ENCODE assay signal across 10 cellular contexts in the genomic region with DNA sequence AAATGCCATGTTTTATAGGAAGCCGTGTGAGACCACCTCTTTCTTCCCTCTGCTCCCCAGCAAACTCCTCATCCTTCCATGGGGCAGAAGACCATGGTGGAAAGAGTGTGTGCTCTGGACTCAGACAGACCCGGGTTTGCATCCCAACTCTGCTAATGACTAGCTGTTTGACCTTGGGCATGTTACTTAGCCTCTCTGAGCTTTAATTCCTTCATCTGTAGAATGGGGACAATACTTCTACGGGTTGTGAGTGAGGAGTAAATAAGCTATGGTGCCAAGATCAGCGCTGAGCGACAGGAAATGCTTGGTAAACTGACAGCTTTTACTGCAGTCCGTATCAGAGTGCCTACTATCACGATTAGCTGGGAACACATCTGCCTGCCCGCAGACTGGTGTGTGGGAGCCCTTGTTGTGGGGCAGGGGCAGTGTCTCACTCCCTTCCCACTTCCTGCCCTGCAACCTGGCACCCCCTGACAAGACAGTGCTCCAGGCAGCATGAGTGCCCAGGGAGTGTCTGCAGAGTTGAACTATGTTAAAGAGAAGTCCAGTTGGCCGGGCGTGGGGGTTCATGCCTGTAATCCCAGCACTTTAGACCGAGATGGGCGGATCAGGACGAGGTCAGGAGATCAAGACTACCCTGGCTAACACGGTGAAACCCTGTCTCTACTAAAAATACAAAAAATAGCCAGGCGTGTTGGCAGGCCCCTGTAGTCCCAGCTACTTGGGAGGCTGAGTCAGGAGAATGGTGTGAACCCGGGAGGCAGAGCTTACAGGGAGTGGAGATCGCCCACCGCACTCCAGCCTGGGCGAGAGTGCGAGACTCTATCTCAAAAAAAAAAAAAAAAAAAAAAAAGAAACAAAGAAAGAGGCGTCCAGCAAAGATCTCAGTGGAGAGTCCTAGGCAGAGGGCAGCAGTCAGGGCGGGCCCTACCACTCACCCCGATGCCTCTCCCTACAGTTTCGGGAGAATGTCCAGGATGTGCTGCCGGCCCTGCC. TPM values are rescaled to one million over a fixed set of nuclear protein-coding genes. Genes with fewer than 3 reads are reported as not detected.
DNase-seq lines count a peak whose midpoint lies in the region; TF ChIP-seq lines count a peak whose summit lies in the region.
"Had no signal": no experiment of that assay in that cellular context is flagged by ENCODE, and none has a peak within 500 bp of the region (broad histone marks: within the 10 kb centered on the region; RNA-seq: fewer than 3 reads in every experiment).

No MANE protein-coding gene starts in this region.

- H3K36me3 Mint-ChIP-seq in Caco-2 (ENCODE audit: insufficient read depth, unreplicated experiment) (peaks cover 13% of the 10 kb centered on the region), chondrocyte (ENCODE audit: low read depth) (no peaks in the 10 kb centered on the region), neural progenitor cell (no peaks in the 10 kb centered on the region)

- H3K9me2 ChIP-seq in PC-9 (ENCODE audit: insufficient read depth): no peaks in the 10 kb centered on the region

- H3K4me1 Mint-ChIP-seq in Caco-2 (ENCODE audit: low read depth, unreplicated experiment): peaks cover 14% of the 10 kb centered on the region
- H3K4me1 Mint-ChIP-seq in chondrocyte (ENCODE audit: low read depth): peaks cover 33% of the 10 kb centered on the region
- peaks cover 42% of the 10 kb centered on the region for H3K4me1 Mint-ChIP-seq in neural progenitor cell

- H3K4me3 Mint-ChIP-seq in Caco-2 (ENCODE audit: unreplicated experiment): peak overlapping the region; percentile 76
- peak overlapping the region; percentile 87 for H3K4me3 Mint-ChIP-seq in chondrocyte (ENCODE audit: unreplicated experiment)
- peak overlapping the region; percentile 89 for H3K4me3 Mint-ChIP-seq in neural progenitor cell

- BruUV-seq in Caco-2 (replicated peaks; lab: Mats Ljungman, UMichigan) (no TSS peak), PC-9 (replicated peaks; lab: Mats Ljungman, UMichigan) (no TSS peak)

- intact Hi-C loops in Caco-2 (cut with micrococcal nuclease; ENCODE audit: unreplicated experiment) (no loop called here), PC-9 (cut with micrococcal nuclease; ENCODE audit: unreplicated experiment) (loop anchor here (1.0 to 10.0 kb wide), 2 partner anchors 21 to 294 kb away; no protein-coding TSS in a partner anchor), colonic mucosa (cut with DNase I) (no loop called here)

- H4K20me1 ChIP-seq in PC-9 (ENCODE audit: insufficient read depth) (no peaks in the 10 kb centered on the region; the same call in 1 of the 2 replicates), neural progenitor cell (ENCODE audit: low read depth) (no peaks in the 10 kb centered on the region)

- H3K27ac ChIP-seq in PC-9: no peak overlapping the region
- H3K27ac ChIP-seq in neural progenitor cell: no peak overlapping the region
- no peak overlapping the region for H3K27ac ChIP-seq in colonic mucosa
- H3K27ac ChIP-seq: cardiac muscle cell, transverse colon had no signal

- H3K9ac ChIP-seq in neural progenitor cell (no peak overlapping the region), colonic mucosa (ENCODE audit: low read depth in 2 of 2, low read length in 2 of 2) (no peak overlapping the region)

- H3K27me3 Mint-ChIP-seq in Caco-2 (ENCODE audit: insufficient read depth, unreplicated experiment) (no peaks in the 10 kb centered on the region), chondrocyte (ENCODE audit: low read depth) (no peaks in the 10 kb centered on the region), neural progenitor cell (ENCODE audit: insufficient read depth, low read depth) (peaks cover 2% of the 10 kb centered on the region)

- H3K79me2 ChIP-seq in PC-9 (ENCODE audit: low read depth) (peaks cover 53% of the 10 kb centered on the region), neural progenitor cell (ENCODE audit: low read depth) (no peaks in the 10 kb centered on the region)

- H3K4me1 ChIP-seq in Caco-2: peaks cover 9% of the 10 kb centered on the region; the same call in 1 of the 2 replicates
- H3K4me1 ChIP-seq in PC-9 (replicated peaks; ENCODE audit: insufficient read depth): peaks cover 25% of the 10 kb centered on the region
- peaks cover 22% of the 10 kb centered on the region for H3K4me1 ChIP-seq in neural progenitor cell
- peaks cover 9% of the 10 kb centered on the region for H3K4me1 ChIP-seq in colonic mucosa

- H3K9me3 Mint-ChIP-seq in Caco-2 (ENCODE audit: unreplicated experiment) (no peaks in the 10 kb centered on the region), chondrocyte (ENCODE audit: low read depth) (no peaks in the 10 kb centered on the region), neural progenitor cell (no peaks in the 10 kb centered on the region)

- peaks cover 7% of the 10 kb centered on the region; the same call in 1 of the 2 replicates for H3F3A ChIP-seq in PC-9 (ENCODE audit: insufficient read depth, low read depth)
- H3F3A ChIP-seq in neural progenitor cell (ENCODE audit: low read depth): peaks cover 20% of the 10 kb centered on the region

- DNase-seq in Caco-2 (no peak), PC-9 (no peak), chondrocyte (ENCODE audit: low spot score) (no peak), neural progenitor cell (ENCODE audit: low spot score) (no peak), NCI-H1105 (lab: John Stamatoyannopoulos, UW) (no peak), colonic mucosa (no peak), NCI-H1092 treated with DMSO at 0.1 percent for 48 hours (lab: John Stamatoyannopoulos, UW) (no peak)
- no peak for DNase-seq in activated CD8-positive, alpha-beta memory T cell treated with anti-CD3 and anti-CD28 coated beads, Interleukin-2, amount 50 U/mL, for 4 hours
- DNase-seq: transverse colon had no signal

- H3K9me3 ChIP-seq in Caco-2 (no peaks in the 10 kb centered on the region), PC-9 (ENCODE audit: insufficient read depth, low read depth) (no peaks in the 10 kb centered on the region), neural progenitor cell (ENCODE audit: low read depth) (no peaks in the 10 kb centered on the region), colonic mucosa (no peaks in the 10 kb centered on the region)
- H3K9me3 ChIP-seq: transverse colon had no signal

- H3K27me3 ChIP-seq in Caco-2 (replicated peaks; ENCODE audit: control insufficient read depth, insufficient read depth, low read length): no peaks in the 10 kb centered on the region
- H3K27me3 ChIP-seq in PC-9 (ENCODE audit: insufficient read depth, low read depth): no peaks in the 10 kb centered on the region
- peaks cover 43% of the 10 kb centered on the region for H3K27me3 ChIP-seq in neural progenitor cell
- H3K27me3 ChIP-seq in colonic mucosa: peaks cover 10% of the 10 kb centered on the region
- H3K27me3 ChIP-seq: cardiac muscle cell had no signal

- H2AFZ ChIP-seq in PC-9 (no peak overlapping the region), neural progenitor cell (replicated peaks) (no peak overlapping the region)

- peak overlapping the region; percentile 100 for H3K4me2 ChIP-seq in PC-9
- peak overlapping the region; percentile 94 for H3K4me2 ChIP-seq in neural progenitor cell

- no peak overlapping the region for H3K27ac Mint-ChIP-seq in Caco-2 (ENCODE audit: unreplicated experiment)
- H3K27ac Mint-ChIP-seq in chondrocyte (ENCODE audit: unreplicated experiment): no peak overlapping the region
- H3K27ac Mint-ChIP-seq in neural progenitor cell: no peak overlapping the region

- H3K36me3 ChIP-seq in Caco-2 (ENCODE audit: control insufficient read depth, insufficient read depth, low read length) (no peaks in the 10 kb centered on the region), PC-9 (ENCODE audit: low read depth) (no peaks in the 10 kb centered on the region), neural progenitor cell (no peaks in the 10 kb centered on the region), colonic mucosa (no peaks in the 10 kb centered on the region)
- H3K36me3 ChIP-seq: cardiac muscle cell, transverse colon had no signal

- no peak for TF ChIP-seq CTCF in Caco-2 (IDR thresholded peaks at IDR 0.05; ENCODE audit: insufficient read depth in 1 of 2, low read depth in 1 of 2, low read length in 1 of 2, severe bottlenecking in 1 of 2, unreplicated experiment in 1 of 2)
- TF ChIP-seq CTCF in PC-9 (conservative IDR thresholded peaks at IDR 0.05): no peak
- no peak for TF ChIP-seq CTCF in chondrocyte (IDR thresholded peaks at IDR 0.05)
- TF ChIP-seq CTCF in neural progenitor cell (IDR thresholded peaks at IDR 0.05): no peak
- TF ChIP-seq CTCF in colonic mucosa (IDR thresholded peaks at IDR 0.05): no peak

- POLR2A ChIA-PET in Caco-2 (lab: Charles Lee) (no interaction called here), PC-9 (lab: Charles Lee; ENCODE audit: unreplicated experiment) (interaction anchor here (0.6 kb wide), 1 partner anchor 25 kb away, joined by 3 read pairs; no protein-coding TSS in a partner anchor)

- H3K4me3 ChIP-seq in Caco-2 (ENCODE audit: low read depth, low read length): no peak overlapping the region
- H3K4me3 ChIP-seq in PC-9: no peak overlapping the region; the same call in 1 of the 2 replicates
- H3K4me3 ChIP-seq in neural progenitor cell: no peak overlapping the region
- no peak overlapping the region for H3K4me3 ChIP-seq in colonic mucosa
- H3K4me3 ChIP-seq: cardiac muscle cell had no signal

- CTCF ChIA-PET in Caco-2 (lab: Charles Lee) (interaction anchor here (0.7 to 3.2 kb wide), 4 partner anchors 12 to 1274 kb away, joined by 3 to 29 read pairs (median 3); partner anchors contain the start of genes MTFP1 and RNF215), PC-9 (lab: Charles Lee) (interaction anchor here (0.5 kb wide), 1 partner anchor 208 kb away, joined by 5 read pairs; the partner anchor contains the start of gene TCN2)

RNA-seq across cellular contexts. Expression of gene SEC14L2, which starts 2.2 kb away (rescaled TPM):
- total RNA-seq in Caco-2 (2022) (9.4 and 11.0 TPM in 2 replicates), PC-9 (2021) (51.3 and 60.8 TPM in 2 replicates), chondrocyte (15.5 to 39.5 TPM (median 15.6 TPM) in 3 replicates), neural progenitor cell (ENCODE audit: low replicate concordance) (4.9 and 5.7 TPM in 2 replicates), colonic mucosa (10 to 100 TPM in 1 of 2 donors, 1 to 10 TPM in 1; 2.0 to 10.3 TPM)

RNA-seq across cellular contexts. Expression of gene RNF215, which starts 11.8 kb away (rescaled TPM):
- total RNA-seq in Caco-2 (2022): 12.8 and 14.2 TPM in 2 replicates
- total RNA-seq in PC-9 (2021): 24.0 and 33.8 TPM in 2 replicates
- 35.2 to 36.2 TPM (median 36.0 TPM) in 3 replicates for total RNA-seq in chondrocyte
- 11.9 and 38.5 TPM in 2 replicates for total RNA-seq in neural progenitor cell (ENCODE audit: low replicate concordance)
- 1 to 10 TPM; 5.8 to 9.4 TPM for total RNA-seq in colonic mucosa

RNA-seq across cellular contexts. Expression of gene MTFP1, which starts 26.6 kb away (rescaled TPM):
- total RNA-seq in Caco-2 (2022): 20.6 and 23.0 TPM in 2 replicates
- total RNA-seq in PC-9 (2021): 18.5 and 21.9 TPM in 2 replicates
- 9.3 to 12.7 TPM (median 12.1 TPM) in 3 replicates for total RNA-seq in chondrocyte
- 29.9 and 67.9 TPM in 2 replicates for total RNA-seq in neural progenitor cell (ENCODE audit: low replicate concordance)
- total RNA-seq in colonic mucosa: 10 to 100 TPM; 39.7 to 55.1 TPM

RNA-seq across cellular contexts. Expression of gene CCDC157, which starts 42.2 kb away (rescaled TPM):
- 4.8 and 4.9 TPM in 2 replicates for total RNA-seq in Caco-2 (2022)
- total RNA-seq in PC-9 (2021): 6.2 and 6.8 TPM in 2 replicates
- 2.1 to 3.1 TPM (median 2.3 TPM) in 3 replicates for total RNA-seq in chondrocyte
- total RNA-seq in neural progenitor cell (ENCODE audit: low replicate concordance): 3.7 and 11.1 TPM in 2 replicates
- 1 to 10 TPM; 1.1 to 1.6 TPM for total RNA-seq in colonic mucosa

RNA-seq across cellular contexts. Expression of gene SF3A1, which starts 42.3 kb away (rescaled TPM):
- 182 and 188 TPM in 2 replicates for total RNA-seq in Caco-2 (2022)
- total RNA-seq in PC-9 (2021): 189 and 207 TPM in 2 replicates
- 110 to 127 TPM (median 115 TPM) in 3 replicates for total RNA-seq in chondrocyte
- total RNA-seq in neural progenitor cell (ENCODE audit: low replicate concordance): 29.2 and 48.4 TPM in 2 replicates
- total RNA-seq in colonic mucosa: 100 to 1,000 TPM; 151 to 194 TPM
